Comparison of ENCODE assay signal across 22 cellular contexts in the genomic region with DNA sequence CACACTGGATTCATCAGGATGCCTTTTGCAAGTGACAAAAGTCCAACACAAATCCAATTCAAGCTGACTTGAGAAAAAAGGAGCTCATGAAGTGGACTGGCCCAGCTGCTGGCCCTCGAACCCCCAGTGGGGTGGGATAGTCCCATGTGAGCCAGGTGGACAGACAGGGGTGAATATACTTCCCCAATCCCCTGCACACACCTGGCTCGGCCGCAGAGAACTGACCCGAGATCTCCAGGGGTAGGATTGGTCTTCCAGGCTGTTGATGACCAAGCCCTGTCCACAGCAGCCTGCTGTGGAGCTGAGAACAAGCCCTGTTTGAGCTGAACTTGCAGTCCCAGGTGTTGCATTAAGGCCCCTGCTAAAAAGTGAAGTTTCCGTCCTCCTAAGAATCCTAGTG.
"Had no signal": no experiment of that assay in that cellular context is flagged by ENCODE, and none has a peak within 500 bp of the region (broad histone marks: within the 10 kb centered on the region; RNA-seq: fewer than 3 reads in every experiment).

No MANE protein-coding gene starts in this region.

- H3K4me1 Mint-ChIP-seq: endodermal cell had no signal

- H3K9me3 Mint-ChIP-seq: activated CD4-positive, alpha-beta memory T cell treated with anti-CD3 and anti-CD28 coated beads, Interleukin-2, amount 10 ng/mL, durations not matched to agents 7 days and 5 days; activated CD4-positive, alpha-beta T cell treated with anti-CD3 and anti-CD28 coated beads, Interleukin-2, amount 10 ng/mL, durations not matched to agents 24 days and 14 days; endodermal cell; naive thymus-derived CD8-positive, alpha-beta T cell; neural progenitor cell; stimulated activated naive CD8-positive, alpha-beta T cell treated with anti-CD3 and anti-CD28 coated beads, Interleukin-15, Interleukin-2, amounts not matched to agents 100 ng/mL and 50 ng/mL, for 24 hours had no signal

- H3K4me3 Mint-ChIP-seq: activated CD4-positive, alpha-beta memory T cell treated with anti-CD3 and anti-CD28 coated beads, Interleukin-2, amount 10 ng/mL, durations not matched to agents 7 days and 5 days; activated CD4-positive, alpha-beta T cell treated with anti-CD3 and anti-CD28 coated beads, Interleukin-2, amount 10 ng/mL, durations not matched to agents 24 days and 14 days; activated naive CD8-positive, alpha-beta T cell; endodermal cell; naive thymus-derived CD8-positive, alpha-beta T cell; neural progenitor cell; stimulated activated naive CD8-positive, alpha-beta T cell treated with anti-CD3 and anti-CD28 coated beads, Interleukin-15, Interleukin-2, amounts not matched to agents 100 ng/mL and 50 ng/mL, for 24 hours had no signal

- ATAC-seq: activated CD4-positive, CD25-positive, alpha-beta regulatory T cell treated with anti-CD3 and anti-CD28 coated beads, Interleukin-2, amount 50 U/mL, for 24 hours; gastrocnemius medialis; naive thymus-derived CD8-positive, alpha-beta T cell had no signal

- H3K27me3 ChIP-seq: adrenal gland, breast epithelium, esophagus squamous epithelium, gastrocnemius medialis, neural progenitor cell, spleen, thyroid gland had no signal

- H3K4me2 ChIP-seq: neural progenitor cell had no signal

- H2AFZ ChIP-seq: neural progenitor cell had no signal

- H3K36me3 ChIP-seq: breast epithelium, neural progenitor cell had no signal

- H3K27ac ChIP-seq: breast epithelium, coronary artery, esophagus squamous epithelium, gastrocnemius medialis, neural progenitor cell, spleen, thyroid gland, VCaP had no signal

- DNase-seq: activated CD4-positive, alpha-beta memory T cell treated with anti-CD3 and anti-CD28 coated beads, Interleukin-2, amount 10 ng/mL, durations not matched to agents 7 days and 5 days; activated CD4-positive, alpha-beta T cell treated with anti-CD3 and anti-CD28 coated beads, Interleukin-2, amount 10 ng/mL, durations not matched to agents 24 days and 14 days; activated gamma-delta T cell treated with Interleukin-2 at 50 U/mL for 16 hours; endodermal cell; esophagus squamous epithelium; gastrocnemius medialis; hypothalamus; naive thymus-derived CD8-positive, alpha-beta T cell; retina; stimulated activated CD4-positive, alpha-beta T cell treated with anti-CD3 and anti-CD28 coated beads, Interleukin-4, amount 100 ng/mL, for 1 hour; substantia nigra had no signal

- H3K27me3 Mint-ChIP-seq: activated CD4-positive, alpha-beta memory T cell treated with anti-CD3 and anti-CD28 coated beads, Interleukin-2, amount 10 ng/mL, durations not matched to agents 7 days and 5 days; activated CD4-positive, alpha-beta T cell treated with anti-CD3 and anti-CD28 coated beads, Interleukin-2, amount 10 ng/mL, durations not matched to agents 24 days and 14 days; activated naive CD8-positive, alpha-beta T cell; naive thymus-derived CD8-positive, alpha-beta T cell; progenitor cell of endocrine pancreas; stimulated activated naive CD8-positive, alpha-beta T cell treated with anti-CD3 and anti-CD28 coated beads, Interleukin-15, Interleukin-2, amounts not matched to agents 100 ng/mL and 50 ng/mL, for 24 hours had no signal

- H3K27ac Mint-ChIP-seq: activated CD4-positive, alpha-beta memory T cell treated with anti-CD3 and anti-CD28 coated beads, Interleukin-2, amount 10 ng/mL, durations not matched to agents 7 days and 5 days; activated CD4-positive, alpha-beta T cell treated with anti-CD3 and anti-CD28 coated beads, Interleukin-2, amount 10 ng/mL, durations not matched to agents 24 days and 14 days; activated naive CD8-positive, alpha-beta T cell; endodermal cell; neural progenitor cell; progenitor cell of endocrine pancreas; stimulated activated naive CD8-positive, alpha-beta T cell treated with anti-CD3 and anti-CD28 coated beads, Interleukin-15, Interleukin-2, amounts not matched to agents 100 ng/mL and 50 ng/mL, for 24 hours had no signal

- H3K4me3 ChIP-seq: adrenal gland, breast epithelium, coronary artery, esophagus squamous epithelium, gastrocnemius medialis, neural progenitor cell, spleen, thyroid gland had no signal
